In the genomic region with DNA sequence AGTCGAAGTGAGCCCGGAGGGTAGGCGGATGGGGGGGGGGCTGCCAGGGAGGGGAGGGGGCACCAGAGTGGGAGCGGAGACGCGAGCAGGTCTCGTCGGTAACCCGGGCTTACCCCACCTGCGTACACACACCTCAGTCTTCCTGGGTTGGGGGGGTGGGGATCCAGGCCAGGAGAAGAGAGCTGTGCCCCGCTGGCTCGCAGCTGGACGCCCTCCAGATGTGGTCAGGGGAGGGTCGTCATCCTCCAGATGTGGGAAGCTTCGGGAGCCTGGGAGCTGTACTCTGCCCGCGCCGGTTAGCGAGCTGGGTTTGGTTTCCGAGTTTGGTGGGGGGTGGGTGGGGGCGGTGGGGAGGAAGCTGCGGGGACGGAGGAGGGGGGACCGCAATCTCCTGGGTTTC, we compare ENCODE assay signal across 17 cellular contexts. TPM values are rescaled to one million over a fixed set of nuclear protein-coding genes. Genes with fewer than 3 reads are reported as not detected.
DNase-seq lines count a peak whose midpoint lies in the region; ATAC-seq, FAIRE-seq and TF ChIP-seq lines count a peak whose summit lies in the region.
"Had no signal": no experiment of that assay in that cellular context is flagged by ENCODE, and none has a peak within 500 bp of the region (broad histone marks: within the 10 kb centered on the region; RNA-seq: fewer than 3 reads in every experiment).

No MANE protein-coding gene starts in this region.

- no peak overlapping the region for H2BK120ac ChIP-seq in trophoblast cell (ENCODE audit: insufficient read depth, low read length, poor library complexity)

- peaks cover 34% of the 10 kb centered on the region for H3K4me1 Mint-ChIP-seq in CD8-positive, alpha-beta T cell (ENCODE audit: low read depth)
- H3K4me1 Mint-ChIP-seq in CD4-positive, alpha-beta T cell (ENCODE audit: low read depth), result peaks cover 40% of the 10 kb centered on the region

- H3K27me3 ChIP-seq in CD8-positive, alpha-beta T cell (ENCODE audit: insufficient read depth, low read length), result peaks cover 29% of the 10 kb centered on the region
- H3K27me3 ChIP-seq in HUES64 (ENCODE audit: insufficient read depth, low read length) (peaks cover 89% of the 10 kb centered on the region), endothelial cell of umbilical vein (ENCODE audit: control insufficient read depth in 2 of 2, insufficient read depth in 2 of 2, low read length in 2 of 2) (peaks cover 54 to 64% of the 10 kb centered on the region in 2 experiments), neural cell (ENCODE audit: insufficient read depth, low read depth, low read length) (peaks cover 50% of the 10 kb centered on the region), trophoblast cell (ENCODE audit: insufficient read depth, low read length) (peaks cover 81% of the 10 kb centered on the region)
- H3K27me3 ChIP-seq in CD4-positive, alpha-beta T cell (ENCODE audit: control insufficient read depth, insufficient read depth, low read length), result peaks cover 78% of the 10 kb centered on the region

- TF ChIP-seq CTCF in CD8-positive, alpha-beta T cell (IDR thresholded peaks at IDR 0.05), result no peak
- TF ChIP-seq CTCF in endothelial cell of umbilical vein (IDR thresholded peaks at IDR 0.05; ENCODE audit: extremely low read depth in 1 of 2, insufficient read depth in 1 of 2, low read depth in 1 of 2, low read length in 2 of 2) (no peak), neural cell (IDR thresholded peaks at IDR 0.05; ENCODE audit: poor library complexity, severe bottlenecking) (no peak)
- no peak for TF ChIP-seq CTCF in CD4-positive, alpha-beta T cell (IDR thresholded peaks at IDR 0.05)

- H3K9me2 ChIP-seq in neural cell (ENCODE audit: insufficient read depth, low read length), result no peaks in the 10 kb centered on the region

- H3K27me3 Mint-ChIP-seq in CD8-positive, alpha-beta T cell (ENCODE audit: low read depth), result peaks cover 61% of the 10 kb centered on the region
- peaks cover 81% of the 10 kb centered on the region for H3K27me3 Mint-ChIP-seq in CD4-positive, alpha-beta T cell

- TF ChIP-seq RAD21 in neural cell (conservative IDR thresholded peaks at IDR 0.05), result no peak

- H3K4ac ChIP-seq in trophoblast cell (ENCODE audit: low read depth, low read length), result no peak overlapping the region

- dilution Hi-C loops in endothelial cell of umbilical vein (cut with MboI; ENCODE audit: extremely low pct_ligation_motif_present, low sequenced_read_pairs), result no loop called here

- POLR2A ChIA-PET in CD8-positive, alpha-beta T cell (lab: Charles Lee), result interaction anchor here (0.6 to 1.3 kb wide), 3 partner anchors 12 to 213 kb away, joined by 3 to 5 read pairs (median 3); no protein-coding TSS in a partner anchor
- POLR2A ChIA-PET in endothelial cell of umbilical vein (lab: Charles Lee), result no interaction called here
- POLR2A ChIA-PET in CD4-positive, alpha-beta T cell (lab: Charles Lee), result interaction anchor here (0.8 to 4.5 kb wide), 2 partner anchors 15 to 20 kb away, joined by 3 to 19 read pairs; no protein-coding TSS in a partner anchor

- no peak overlapping the region for H4K91ac ChIP-seq in trophoblast cell (ENCODE audit: low read depth, low read length)

- H3K14ac ChIP-seq in trophoblast cell (ENCODE audit: low read length), result no peak overlapping the region

- H3K23ac ChIP-seq in trophoblast cell (ENCODE audit: low read length), result no peak overlapping the region

- H2AFZ ChIP-seq in endothelial cell of umbilical vein (ENCODE audit: low read depth, low read length) (no peak overlapping the region), neural cell (ENCODE audit: low read depth, low read length) (no peak overlapping the region), trophoblast cell (ENCODE audit: insufficient read depth, low read length, poor library complexity) (no peak overlapping the region)

- H3K9ac ChIP-seq in HUES64 (ENCODE audit: low read depth, low read length) (no peak overlapping the region), endothelial cell of umbilical vein (replicated peaks; ENCODE audit: extremely low read depth, insufficient read depth, low read length) (no peak overlapping the region), neural cell (ENCODE audit: low read length) (peak overlapping the region; percentile 75), trophoblast cell (ENCODE audit: low read length) (no peak overlapping the region)

- 0% methylated on average over 4 of the region's 24 CpGs for WGBS in HUES64
- WGBS in trophoblast cell (ENCODE audit: extremely low coverage, insufficient coverage, insufficient read length), result no CpG with 5 or more reads among the region's 24 CpGs

- no peak overlapping the region for H3K18ac ChIP-seq in trophoblast cell (ENCODE audit: low read length)

- H3K36me3 ChIP-seq in CD8-positive, alpha-beta T cell (ENCODE audit: insufficient read depth, low read length), result no peaks in the 10 kb centered on the region
- H3K36me3 ChIP-seq in HUES64 (ENCODE audit: insufficient read depth, low read length), result no peaks in the 10 kb centered on the region
- no peaks in the 10 kb centered on the region for H3K36me3 ChIP-seq in endothelial cell of umbilical vein (ENCODE audit: control insufficient read depth in 2 of 2, extremely low read depth in 1 of 2, insufficient read depth in 2 of 2, low read length in 2 of 2)
- no peaks in the 10 kb centered on the region for H3K36me3 ChIP-seq in neural cell (ENCODE audit: insufficient read depth, low read length)
- no peaks in the 10 kb centered on the region for H3K36me3 ChIP-seq in trophoblast cell (ENCODE audit: control insufficient read depth in 1 of 2, insufficient read depth in 2 of 2, low read length in 2 of 2)
- H3K36me3 ChIP-seq: colonic mucosa, pancreas, thyroid gland had no signal

- DNase-seq in CD8-positive, alpha-beta T cell, result no peak
- DNase-seq in endothelial cell of umbilical vein (ENCODE audit: low read depth, low spot score) (no peak), activated gamma-delta T cell treated with Interleukin-2 at 50 U/mL for 16 hours (no peak), trophoblast cell (no peak), NCI-H2081 (lab: John Stamatoyannopoulos, UW) (no peak)
- DNase-seq in CD4-positive, alpha-beta T cell, result no peak
- DNase-seq: colonic mucosa, NCI-H1694, NCI-H524, PC-3 had no signal

- CTCF ChIA-PET in CD8-positive, alpha-beta T cell (lab: Charles Lee), result interaction anchor here (1.0 to 1.1 kb wide), 2 partner anchors 15 to 82 kb away, joined by 3 to 5 read pairs; a partner anchor contains a TSS
- CTCF ChIA-PET in endothelial cell of umbilical vein (lab: Charles Lee), result interaction anchor here (1.1 to 2.4 kb wide), 4 partner anchors 12 to 118 kb away, joined by 3 to 14 read pairs (median 4); no protein-coding TSS in a partner anchor
- CTCF ChIA-PET in CD4-positive, alpha-beta T cell (lab: Charles Lee), result no interaction called here

- no peak overlapping the region for H3K27ac Mint-ChIP-seq in CD8-positive, alpha-beta T cell
- no peak overlapping the region for H3K27ac Mint-ChIP-seq in CD4-positive, alpha-beta T cell
- H3K27ac Mint-ChIP-seq: CD14-positive monocyte had no signal

- no peaks in the 10 kb centered on the region for H3K9me3 ChIP-seq in CD8-positive, alpha-beta T cell (ENCODE audit: low read length)
- no peaks in the 10 kb centered on the region for H3K9me3 ChIP-seq in HUES64 (ENCODE audit: insufficient read depth, low read depth, low read length)
- H3K9me3 ChIP-seq in endothelial cell of umbilical vein (replicated peaks; ENCODE audit: control insufficient read depth, insufficient read depth, low read length), result no peaks in the 10 kb centered on the region
- H3K9me3 ChIP-seq in neural cell (ENCODE audit: low read length), result no peaks in the 10 kb centered on the region
- peaks cover 9% of the 10 kb centered on the region for H3K9me3 ChIP-seq in trophoblast cell (ENCODE audit: insufficient read depth, low read depth, low read length)
- H3K9me3 ChIP-seq in CD4-positive, alpha-beta T cell (ENCODE audit: control insufficient read depth, low read length), result no peaks in the 10 kb centered on the region
- H3K9me3 ChIP-seq: colonic mucosa, pancreas, thyroid gland had no signal

- no peak for TF ChIP-seq EP300 in neural cell (conservative IDR thresholded peaks at IDR 0.05; ENCODE audit: poor library complexity, severe bottlenecking)

- H3K9me3 Mint-ChIP-seq in CD8-positive, alpha-beta T cell, result no peaks in the 10 kb centered on the region
- H3K9me3 Mint-ChIP-seq in CD4-positive, alpha-beta T cell, result no peaks in the 10 kb centered on the region

- H3K36me3 Mint-ChIP-seq in CD8-positive, alpha-beta T cell, result no peaks in the 10 kb centered on the region
- H3K36me3 Mint-ChIP-seq in CD4-positive, alpha-beta T cell (ENCODE audit: low read depth), result no peaks in the 10 kb centered on the region
- H3K36me3 Mint-ChIP-seq: CD14-positive monocyte had no signal

- no peak overlapping the region for H4K8ac ChIP-seq in trophoblast cell (ENCODE audit: low read depth, low read length)

- H3K4me1 ChIP-seq in CD8-positive, alpha-beta T cell (ENCODE audit: insufficient read depth, low read length), result peaks cover 29% of the 10 kb centered on the region
- H3K4me1 ChIP-seq in HUES64 (ENCODE audit: insufficient read depth, low read length) (peaks cover 16% of the 10 kb centered on the region), endothelial cell of umbilical vein (ENCODE audit: control insufficient read depth, extremely low read depth, insufficient read depth, low read length) (peaks cover 7% of the 10 kb centered on the region), trophoblast cell (ENCODE audit: control insufficient read depth in 1 of 2, insufficient read depth in 2 of 2, low read length in 2 of 2) (peaks cover 6 to 13% of the 10 kb centered on the region in 2 experiments)

- H3K4me3 ChIP-seq in CD8-positive, alpha-beta T cell (ENCODE audit: low read depth, low read length), result no peak overlapping the region
- H3K4me3 ChIP-seq in HUES64 (ENCODE audit: low read length) (peak overlapping the region; percentile 43), endothelial cell of umbilical vein (replicated peaks in 1 of 3; ENCODE audit: insufficient read depth in 1 of 3, low read depth in 1 of 3, low read length in 3 of 3) (no peak overlapping the region), neural cell (ENCODE audit: low read length) (peak overlapping the region; percentile 87), trophoblast cell (ENCODE audit: low read depth, low read length) (no peak overlapping the region)

- peak overlapping the region; percentile 67 for H3K4me3 Mint-ChIP-seq in CD8-positive, alpha-beta T cell
- no peak overlapping the region for H3K4me3 Mint-ChIP-seq in CD4-positive, alpha-beta T cell

- no peak overlapping the region for H4K12ac ChIP-seq in trophoblast cell (ENCODE audit: low read depth, low read length)

- H4K20me1 ChIP-seq in endothelial cell of umbilical vein (replicated peaks; ENCODE audit: control insufficient read depth, extremely low read depth, insufficient read depth, low read length) (no peaks in the 10 kb centered on the region), neural cell (ENCODE audit: insufficient read depth) (no peaks in the 10 kb centered on the region)

- H3F3A ChIP-seq in neural cell (ENCODE audit: insufficient read depth, low read length, poor library complexity, severe bottlenecking), result no peaks in the 10 kb centered on the region

- no peak for ATAC-seq in CD8-positive, alpha-beta T cell
- no peak for ATAC-seq in CD4-positive, alpha-beta T cell (ENCODE audit: poor library complexity)
- ATAC-seq: pancreas, PC-3 had no signal

- intact Hi-C loops in CD8-positive, alpha-beta T cell (cut with DNase I, micrococcal nuclease), result loop anchor here in 1 of 2 experiments (5.0 kb wide), 1 partner anchor 79 kb away; no protein-coding TSS in a partner anchor
- intact Hi-C loops in endothelial cell of umbilical vein (cut with micrococcal nuclease), result loop anchor here (5.0 kb wide), 2 partner anchors 41 to 56 kb away; no protein-coding TSS in a partner anchor
- intact Hi-C loops in CD4-positive, alpha-beta T cell (cut with DNase I, micrococcal nuclease), result no loop called here

- H3K9me1 ChIP-seq in endothelial cell of umbilical vein (replicated peaks; ENCODE audit: control insufficient read depth, extremely low read depth, insufficient read depth, low read length), result no peaks in the 10 kb centered on the region

- no peak for TF ChIP-seq POLR2A in endothelial cell of umbilical vein (IDR thresholded peaks at IDR 0.05; ENCODE audit: low read depth, low read length)

- H2BK5ac ChIP-seq in trophoblast cell (ENCODE audit: low read depth, low read length, poor library complexity), result no peak overlapping the region

- no peak overlapping the region for H3K27ac ChIP-seq in CD8-positive, alpha-beta T cell (ENCODE audit: low read depth, low read length)
- no peak overlapping the region for H3K27ac ChIP-seq in HUES64 (ENCODE audit: low read depth, low read length)
- no peak overlapping the region for H3K27ac ChIP-seq in endothelial cell of umbilical vein (ENCODE audit: insufficient read depth, low read depth, low read length)
- H3K27ac ChIP-seq in neural cell (ENCODE audit: low read length), result no peak overlapping the region
- H3K27ac ChIP-seq in trophoblast cell (ENCODE audit: low read depth, low read length), result no peak overlapping the region
- H3K27ac ChIP-seq in CD4-positive, alpha-beta T cell (ENCODE audit: low read depth, low read length), result no peak overlapping the region
- H3K27ac ChIP-seq: colonic mucosa, pancreas, thyroid gland had no signal

- H2AK5ac ChIP-seq in trophoblast cell (ENCODE audit: low read length), result no peak overlapping the region

- H3K4me2 ChIP-seq in endothelial cell of umbilical vein (ENCODE audit: insufficient read depth, low read length), result no peak overlapping the region
- H3K4me2 ChIP-seq in neural cell (ENCODE audit: low read length), result peak overlapping the region; percentile 35
- no peak overlapping the region for H3K4me2 ChIP-seq in trophoblast cell (ENCODE audit: low read length)

- H3K79me2 ChIP-seq in endothelial cell of umbilical vein (ENCODE audit: control insufficient read depth, insufficient read depth, low read length) (no peaks in the 10 kb centered on the region), neural cell (replicated peaks; ENCODE audit: insufficient read depth, low read length) (no peaks in the 10 kb centered on the region), trophoblast cell (ENCODE audit: control insufficient read depth, insufficient read depth, low read length, poor library complexity) (no peaks in the 10 kb centered on the region)

- no TSS peak for BruUV-seq in endothelial cell of umbilical vein (replicated peaks; lab: Mats Ljungman, UMichigan)

- no peaks in the 10 kb centered on the region for H3K79me1 ChIP-seq in trophoblast cell (ENCODE audit: low read length)

- no peak for FAIRE-seq in endothelial cell of umbilical vein (lab: Jason Lieb, UNC)
- FAIRE-seq: pancreas had no signal

- H2BK12ac ChIP-seq in trophoblast cell (ENCODE audit: low read length), result no peak overlapping the region

RNA-seq across cellular contexts. Expression of a gene that starts 1.3 kb away (rescaled TPM):
- total RNA-seq in CD8-positive, alpha-beta T cell, result under 1 TPM in 1 of 2 experiments, not detected in 1; 0.03 TPM
- polyA plus RNA-seq in HUES64 (2013, experiment 1 of 2), result 2.1 TPM
- 2.5 TPM for polyA plus RNA-seq in HUES64 (2013, experiment 2 of 2)
- total RNA-seq in endothelial cell of umbilical vein, result not detected in 2 replicates
- polyA plus RNA-seq in endothelial cell of umbilical vein, result not detected in 2 replicates
- polyA plus RNA-seq in endothelial cell of umbilical vein (2011; cell fraction: cytosol; rRNA removed), result 0.03 TPM in 1 of 2 replicates, not detected in the other
- polyA plus RNA-seq in endothelial cell of umbilical vein (2011; cell fraction: nucleus; rRNA removed), result 0.03 TPM in 1 of 2 replicates, not detected in the other
- not detected in 2 replicates for polyA plus RNA-seq in endothelial cell of umbilical vein (2012)
- polyA minus RNA-seq in endothelial cell of umbilical vein, result not detected in 2 replicates
- polyA minus RNA-seq in endothelial cell of umbilical vein (2011; cell fraction: cytosol; rRNA and poly(A)+ RNA removed), result not detected
- polyA minus RNA-seq in endothelial cell of umbilical vein (2011; cell fraction: nucleus; rRNA and poly(A)+ RNA removed), result not detected in 2 replicates
- polyA plus RNA-seq in neural cell, result 10.9 and 11.0 TPM in 2 replicates
- polyA minus RNA-seq in neural cell, result 24.1 and 28.0 TPM in 2 replicates
- polyA plus RNA-seq in trophoblast cell (2013), result 0.04 TPM in 2 replicates
- total RNA-seq in CD4-positive, alpha-beta T cell, result not detected
- polyA plus RNA-seq: CD14-positive monocyte had no signal

RNA-seq across cellular contexts. Expression of a gene that starts 14.8 kb away (rescaled TPM):
- total RNA-seq in CD8-positive, alpha-beta T cell, result 10 to 100 TPM; 33.0 to 37.2 TPM
- polyA plus RNA-seq in HUES64 (2013, experiment 1 of 2), result 15.3 TPM
- 12.9 TPM for polyA plus RNA-seq in HUES64 (2013, experiment 2 of 2)
- 31.4 and 42.3 TPM in 2 replicates for total RNA-seq in endothelial cell of umbilical vein
- polyA plus RNA-seq in endothelial cell of umbilical vein, result 51.5 and 52.7 TPM in 2 replicates
- polyA plus RNA-seq in endothelial cell of umbilical vein (2011; cell fraction: cytosol; rRNA removed), result 19.0 and 26.3 TPM in 2 replicates
- polyA plus RNA-seq in endothelial cell of umbilical vein (2011; cell fraction: nucleus; rRNA removed), result 199 and 245 TPM in 2 replicates
- polyA plus RNA-seq in endothelial cell of umbilical vein (2012), result 35.5 and 58.2 TPM in 2 replicates
- polyA minus RNA-seq in endothelial cell of umbilical vein, result 44.0 and 45.6 TPM in 2 replicates
- polyA minus RNA-seq in endothelial cell of umbilical vein (2011; cell fraction: cytosol; rRNA and poly(A)+ RNA removed), result 3.7 TPM
- polyA minus RNA-seq in endothelial cell of umbilical vein (2011; cell fraction: nucleus; rRNA and poly(A)+ RNA removed), result 52.6 and 72.8 TPM in 2 replicates
- 48.1 and 53.5 TPM in 2 replicates for polyA plus RNA-seq in neural cell
- 21.6 and 24.1 TPM in 2 replicates for polyA minus RNA-seq in neural cell
- 13.4 and 15.5 TPM in 2 replicates for polyA plus RNA-seq in trophoblast cell (2013)
- total RNA-seq in CD4-positive, alpha-beta T cell, result 10 to 100 TPM; 10.2 to 10.3 TPM

RNA-seq across cellular contexts. Expression of a gene that starts 29.3 kb away (rescaled TPM):
- not detected for total RNA-seq in CD8-positive, alpha-beta T cell
- 1.2 TPM for polyA plus RNA-seq in HUES64 (2013, experiment 1 of 2)
- 1.3 TPM for polyA plus RNA-seq in HUES64 (2013, experiment 2 of 2)
- total RNA-seq in endothelial cell of umbilical vein, result not detected in 2 replicates
- polyA plus RNA-seq in endothelial cell of umbilical vein, result not detected in 2 replicates
- 0.03 TPM in 1 of 2 replicates, not detected in the other for polyA plus RNA-seq in endothelial cell of umbilical vein (2011; cell fraction: cytosol; rRNA removed)
- 0.07 TPM in 1 of 2 replicates, not detected in the other for polyA plus RNA-seq in endothelial cell of umbilical vein (2011; cell fraction: nucleus; rRNA removed)
- 0.13 TPM in 1 of 2 replicates, not detected in the other for polyA plus RNA-seq in endothelial cell of umbilical vein (2012)
- polyA minus RNA-seq in endothelial cell of umbilical vein, result not detected in 2 replicates
- not detected for polyA minus RNA-seq in endothelial cell of umbilical vein (2011; cell fraction: cytosol; rRNA and poly(A)+ RNA removed)
- not detected in 2 replicates for polyA minus RNA-seq in endothelial cell of umbilical vein (2011; cell fraction: nucleus; rRNA and poly(A)+ RNA removed)
- polyA plus RNA-seq in neural cell, result not detected in 2 replicates
- 0.81 and 0.97 TPM in 2 replicates for polyA minus RNA-seq in neural cell
- polyA plus RNA-seq in trophoblast cell (2013), result 14.5 and 16.1 TPM in 2 replicates
- not detected for total RNA-seq in CD4-positive, alpha-beta T cell
- total RNA-seq: fibroblast of lung, mesenteric fat pad had no signal
- polyA plus RNA-seq: CD14-positive monocyte, fibroblast of lung had no signal

RNA-seq across cellular contexts. Expression of a gene that starts 53.6 kb away (rescaled TPM):
- total RNA-seq in CD8-positive, alpha-beta T cell, result 1 to 10 TPM; 3.4 to 3.5 TPM
- 0.25 TPM for polyA plus RNA-seq in HUES64 (2013, experiment 1 of 2)
- polyA plus RNA-seq in HUES64 (2013, experiment 2 of 2), result 1.3 TPM
- 0.25 and 0.66 TPM in 2 replicates for total RNA-seq in endothelial cell of umbilical vein
- polyA plus RNA-seq in endothelial cell of umbilical vein, result 0.05 and 0.40 TPM in 2 replicates
- polyA plus RNA-seq in endothelial cell of umbilical vein (2011; cell fraction: cytosol; rRNA removed), result 0.22 and 0.27 TPM in 2 replicates
- polyA plus RNA-seq in endothelial cell of umbilical vein (2011; cell fraction: nucleus; rRNA removed), result 1.6 TPM in 2 replicates
- 0.46 and 0.83 TPM in 2 replicates for polyA plus RNA-seq in endothelial cell of umbilical vein (2012)
- 0.25 TPM in 1 of 2 replicates, not detected in the other for polyA minus RNA-seq in endothelial cell of umbilical vein
- polyA minus RNA-seq in endothelial cell of umbilical vein (2011; cell fraction: cytosol; rRNA and poly(A)+ RNA removed), result not detected
- 0.38 and 1.4 TPM in 2 replicates for polyA minus RNA-seq in endothelial cell of umbilical vein (2011; cell fraction: nucleus; rRNA and poly(A)+ RNA removed)
- 0.34 and 0.35 TPM in 2 replicates for polyA plus RNA-seq in neural cell
- polyA minus RNA-seq in neural cell, result not detected in 2 replicates
- polyA plus RNA-seq in trophoblast cell (2013), result 0.08 and 0.18 TPM in 2 replicates
- 1 to 10 TPM in 1 of 2 experiments, under 1 TPM in 1; 0.78 to 1.5 TPM for total RNA-seq in CD4-positive, alpha-beta T cell
- polyA plus RNA-seq: CD14-positive monocyte had no signal

Comparison
In these comparisons a context has a peak if more than half of its experiments do, and no peak if none do; other contexts are left out.
1. H3K4me3 ChIP-seq: peak in HUES64 (single experiment) and neural cell (single experiment); none in CD8-positive, alpha-beta T cell (single experiment), endothelial cell of umbilical vein (0 of 3) and trophoblast cell (single experiment).